In the genomic region with DNA sequence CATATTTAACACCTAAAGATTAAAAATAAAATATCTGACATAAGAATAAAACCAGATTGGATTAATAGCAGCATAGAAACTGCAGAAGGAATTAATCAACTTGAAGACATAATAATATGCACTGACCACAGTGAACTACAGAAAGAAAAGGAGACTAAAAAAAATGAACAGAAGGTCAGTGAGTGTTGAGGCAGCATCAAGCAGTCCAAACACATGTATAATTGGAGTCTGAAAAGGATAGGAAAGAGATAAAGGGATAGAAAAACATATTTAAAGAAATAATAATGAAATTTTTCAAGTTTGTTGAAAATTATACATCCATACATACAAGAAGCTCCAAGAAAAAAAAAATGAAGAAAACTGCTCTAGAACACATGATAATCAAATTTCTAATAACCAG, we compare ENCODE assay signal across 27 cellular contexts.
"Had no signal": no experiment of that assay in that cellular context is flagged by ENCODE, and none has a peak within 500 bp of the region (broad histone marks: within the 10 kb centered on the region; RNA-seq: fewer than 3 reads in every experiment).

No MANE protein-coding gene starts in this region.

- H3K4me1 Mint-ChIP-seq: stimulated activated effector memory CD8-positive, alpha-beta T cell treated with anti-CD3 and anti-CD28 coated beads, Interleukin-12 subunit alpha, Interleukin-12 subunit beta, amount 100 ng/mL, for 72 hours; stimulated activated memory B cell treated with anti-CD40 and anti-IgM and Interleukin-4, amounts not matched to agents 10 μg/mL and 1 μg/mL and 100 μg/mL, for 72 hours; stimulated activated naive CD8-positive, alpha-beta T cell treated with anti-CD3 and anti-CD28 coated beads, Interleukin-15, amount 100 ng/mL, for 72 hours had no signal

- H3K9me3 ChIP-seq: testis, thoracic aorta, thyroid gland, tibial artery, transverse colon, upper lobe of left lung, upper lobe of right lung, uterus, vagina had no signal

- H3K27ac ChIP-seq: stomach, suprapubic skin, testis, thoracic aorta, thyroid gland, tibial artery, tibial nerve, transverse colon, upper lobe of left lung, upper lobe of right lung, uterus, vagina had no signal

- H3K27me3 ChIP-seq: stomach, suprapubic skin, testis, thyroid gland, tibial artery, tibial nerve, transverse colon, upper lobe of left lung, upper lobe of right lung, uterus, vagina had no signal

- H3K4me3 Mint-ChIP-seq: stimulated activated effector memory CD8-positive, alpha-beta T cell treated with anti-CD3 and anti-CD28 coated beads, Interleukin-12 subunit alpha, Interleukin-12 subunit beta, amount 100 ng/mL, for 72 hours; stimulated activated memory B cell treated with anti-CD40 and anti-IgM and Interleukin-4, amounts not matched to agents 10 μg/mL and 1 μg/mL and 100 μg/mL, for 72 hours; stimulated activated naive B cell treated with anti-CD40 and anti-IgM and Interleukin-4, amounts not matched to agents 10 μg/mL and 1 μg/mL and 100 μg/mL, for 72 hours; stimulated activated naive CD8-positive, alpha-beta T cell treated with anti-CD3 and anti-CD28 coated beads, Interleukin-15, amount 100 ng/mL, for 72 hours; stimulated activated naive CD8-positive, alpha-beta T cell treated with anti-CD3 and anti-CD28 coated beads, Interleukin-15, Interleukin-2, amounts not matched to agents 100 ng/mL and 50 ng/mL, for 24 hours; type B pancreatic cell had no signal

- H3K36me3 ChIP-seq: stomach, suprapubic skin, thoracic aorta, thyroid gland, tibial artery, tibial nerve, transverse colon, upper lobe of left lung, upper lobe of right lung, uterus, vagina had no signal

- H3K36me3 Mint-ChIP-seq: stimulated activated effector memory CD8-positive, alpha-beta T cell treated with anti-CD3 and anti-CD28 coated beads, Interleukin-12 subunit alpha, Interleukin-12 subunit beta, amount 100 ng/mL, for 72 hours; stimulated activated memory B cell treated with anti-CD40 and anti-IgM and Interleukin-4, amounts not matched to agents 10 μg/mL and 1 μg/mL and 100 μg/mL, for 72 hours; stimulated activated naive B cell treated with anti-CD40 and anti-IgM and Interleukin-4, amounts not matched to agents 10 μg/mL and 1 μg/mL and 100 μg/mL, for 72 hours; type B pancreatic cell had no signal

- H3K4me3 ChIP-seq: stomach, suprapubic skin, testis, thoracic aorta, thyroid gland, tibial artery, tibial nerve, transverse colon, upper lobe of left lung, upper lobe of right lung, uterus, vagina had no signal

- H3K27me3 Mint-ChIP-seq: stimulated activated memory B cell treated with anti-CD40 and anti-IgM and Interleukin-4, amounts not matched to agents 10 μg/mL and 1 μg/mL and 100 μg/mL, for 72 hours; stimulated activated naive CD8-positive, alpha-beta T cell treated with anti-CD3 and anti-CD28 coated beads, Interleukin-15, amount 100 ng/mL, for 72 hours; type B pancreatic cell had no signal

- H3K4me1 ChIP-seq: stomach, suprapubic skin, testis, thyroid gland, tibial artery, tibial nerve, transverse colon, upper lobe of left lung, upper lobe of right lung, uterus, vagina had no signal

- DNase-seq: stimulated activated CD4-positive, alpha-beta T cell treated with anti-CD3 and anti-CD28 coated beads, Interleukin-2, amount 100 ng/mL, for 48 hours; stimulated activated CD4-positive, alpha-beta T cell treated with anti-CD3 and anti-CD28 coated beads, Interleukin-4, amount 100 ng/mL, for 1 hour; stimulated activated CD4-positive, alpha-beta T cell treated with anti-CD3 and anti-CD28 coated beads, Interleukin-4, amount 100 ng/mL, for 24 hours; stimulated activated CD4-positive, alpha-beta T cell treated with anti-CD3 and anti-CD28 coated beads, Interleukin-4, amount 100 ng/mL, for 4 hours; stimulated activated CD8-positive, alpha-beta memory T cell treated with anti-CD3 and anti-CD28 coated beads, Interleukin-4, amount 100 ng/mL, for 48 hours; stimulated activated naive B cell treated with anti-CD40 and anti-IgM and Interleukin-4, amounts not matched to agents 10 μg/mL and 1 μg/mL and 100 μg/mL, for 72 hours; stimulated activated naive CD4-positive, alpha-beta T cell; stimulated activated naive CD4-positive, alpha-beta T cell treated with Interleukin-2 at 50 U/mL for 16 hours; stimulated activated naive CD8-positive, alpha-beta T cell treated with anti-CD3 and anti-CD28 coated beads, Interleukin-15, amount 100 ng/mL, for 72 hours; stimulated activated naive CD8-positive, alpha-beta T cell treated with anti-CD3 and anti-CD28 coated beads, Interleukin-15, Interleukin-2, amounts not matched to agents 100 U/mL and 50 U/mL, for 24 hours; stomach; substantia nigra; testis; thyroid gland; tibial artery; transverse colon; upper lobe of left lung; upper lobe of right lung; uterus had no signal

- H3K27ac Mint-ChIP-seq: stimulated activated effector memory CD8-positive, alpha-beta T cell treated with anti-CD3 and anti-CD28 coated beads, Interleukin-12 subunit alpha, Interleukin-12 subunit beta, amount 100 ng/mL, for 72 hours; stimulated activated memory B cell treated with anti-CD40 and anti-IgM and Interleukin-4, amounts not matched to agents 10 μg/mL and 1 μg/mL and 100 μg/mL, for 72 hours; stimulated activated naive B cell treated with anti-CD40 and anti-IgM and Interleukin-4, amounts not matched to agents 10 μg/mL and 1 μg/mL and 100 μg/mL, for 72 hours; stimulated activated naive CD8-positive, alpha-beta T cell treated with anti-CD3 and anti-CD28 coated beads, Interleukin-15, amount 100 ng/mL, for 72 hours; stimulated activated naive CD8-positive, alpha-beta T cell treated with anti-CD3 and anti-CD28 coated beads, Interleukin-15, Interleukin-2, amounts not matched to agents 100 ng/mL and 50 ng/mL, for 24 hours; type B pancreatic cell had no signal

- ATAC-seq: stimulated activated effector memory CD8-positive, alpha-beta T cell treated with anti-CD3 and anti-CD28 coated beads, Interleukin-12 subunit alpha, Interleukin-12 subunit beta, amount 100 ng/mL, for 72 hours; stimulated activated memory B cell treated with anti-CD40 and anti-IgM and Interleukin-4, amounts not matched to agents 10 μg/mL and 1 μg/mL and 100 μg/mL, for 72 hours; stimulated activated naive B cell treated with anti-CD40 and anti-IgM and Interleukin-4, amounts not matched to agents 10 μg/mL and 1 μg/mL and 100 μg/mL, for 72 hours; stimulated activated naive CD8-positive, alpha-beta T cell treated with anti-CD3 and anti-CD28 coated beads, Interleukin-15, amount 100 ng/mL, for 72 hours; stimulated activated naive CD8-positive, alpha-beta T cell treated with anti-CD3 and anti-CD28 coated beads, Interleukin-15, Interleukin-2, amounts not matched to agents 100 U/mL and 50 U/mL, for 24 hours had no signal
